Comparison of ENCODE assay signal across 8 cellular contexts in the genomic region with DNA sequence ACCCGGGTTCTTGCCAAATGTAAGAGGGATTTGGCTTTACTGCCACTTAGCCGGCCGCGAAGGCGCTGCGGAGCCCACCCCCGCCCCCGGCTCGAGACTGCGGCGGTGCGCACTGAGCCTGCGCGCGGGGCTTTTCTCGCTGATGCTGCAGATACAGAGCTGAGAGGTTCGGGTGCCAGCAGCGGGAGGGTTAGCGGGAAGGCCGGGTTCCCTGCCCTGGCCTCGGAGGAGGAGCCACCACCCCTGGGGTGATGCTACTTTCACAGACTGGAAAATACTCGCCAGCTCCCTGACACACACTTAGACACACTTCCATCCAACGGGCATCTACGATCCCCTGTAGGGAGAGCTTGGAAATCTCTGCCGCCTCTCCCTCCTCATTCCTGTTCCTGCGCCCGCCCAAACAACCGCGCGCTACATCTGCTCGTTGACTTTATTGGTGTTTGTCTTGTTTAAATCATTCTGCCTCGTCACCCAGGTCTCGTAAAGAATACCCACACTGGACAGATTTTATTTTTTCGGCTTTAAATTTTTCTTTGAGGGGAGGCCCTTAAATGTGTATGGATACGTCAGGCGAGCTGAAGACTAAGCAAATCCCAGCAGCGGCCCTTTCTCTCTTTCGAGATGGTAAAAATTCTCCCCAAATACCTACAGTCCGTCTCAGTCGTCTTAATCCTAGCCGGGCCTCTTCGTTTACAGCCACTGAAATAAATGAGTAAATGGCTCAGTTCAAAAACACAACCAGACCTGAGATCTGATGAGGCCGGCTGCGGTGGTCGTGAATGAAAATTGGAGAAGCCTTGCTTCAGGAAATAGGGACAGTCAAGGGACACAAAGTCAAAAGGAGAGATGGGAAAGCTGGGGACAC. TPM values are rescaled to one million over a fixed set of nuclear protein-coding genes. Genes with fewer than 3 reads are reported as not detected.
DNase-seq lines count a peak whose midpoint lies in the region; ATAC-seq and TF ChIP-seq lines count a peak whose summit lies in the region.

No MANE protein-coding gene starts in this region.

- peak overlapping the region; percentile 81 for H3K27ac Mint-ChIP-seq in endothelial cell (ENCODE audit: unreplicated experiment)

- 0% methylated on average over 13 to 27 of the region's 45 CpGs for WGBS in mesodermal cell (ENCODE audit: insufficient coverage in 2 of 2), 2 experiments

- no peak for ATAC-seq in HG03521 (IDR thresholded peaks at IDR 0.05; ENCODE audit: unreplicated experiment)
- ATAC-seq in HG02870 (IDR thresholded peaks at IDR 0.05; ENCODE audit: unreplicated experiment): no peak

- peak overlapping the region; percentile 98 for H3K4me3 Mint-ChIP-seq in endothelial cell (ENCODE audit: unreplicated experiment)

- peaks cover 22% of the 10 kb centered on the region for H3K4me1 Mint-ChIP-seq in endothelial cell (ENCODE audit: unreplicated experiment)

- H3K27me3 Mint-ChIP-seq in endothelial cell (ENCODE audit: unreplicated experiment): peaks cover 24% of the 10 kb centered on the region

- peak overlapping the region; percentile 97 for H3K27ac ChIP-seq in mesodermal cell (ENCODE audit: low read depth, low read length, severe bottlenecking)

- DNase-seq in NCI-H510A treated with DMSO at 0.1 percent for 48 hours (lab: John Stamatoyannopoulos, UW) (peak; percentile 4), NCI-H510A (lab: John Stamatoyannopoulos, UW) (no peak), NCI-H446 (lab: John Stamatoyannopoulos, UW) (peak; percentile 46 to 81), endothelial cell (ENCODE audit: low spot score) (peak; percentile 64), ureter (ENCODE audit: low spot score) (peak; percentile 47)

- TF ChIP-seq CTCF in endothelial cell (IDR thresholded peaks at IDR 0.05; ENCODE audit: unreplicated experiment): no peak

- H3K36me3 ChIP-seq in mesodermal cell (ENCODE audit: control insufficient read depth, insufficient read depth, low read length): peaks cover 9% of the 10 kb centered on the region

- no peaks in the 10 kb centered on the region for H3K4me1 ChIP-seq in mesodermal cell (ENCODE audit: control insufficient read depth, insufficient read depth, low read length, poor library complexity, severe bottlenecking)

- no peaks in the 10 kb centered on the region for H3K9me3 ChIP-seq in mesodermal cell (ENCODE audit: control insufficient read depth, low read length)

- no peaks in the 10 kb centered on the region for H3K9me3 Mint-ChIP-seq in endothelial cell (ENCODE audit: unreplicated experiment)

- no peaks in the 10 kb centered on the region for H3K36me3 Mint-ChIP-seq in endothelial cell (ENCODE audit: low read depth, unreplicated experiment)

- peak overlapping the region; percentile 73 for H3K4me3 ChIP-seq in mesodermal cell (ENCODE audit: extremely low read depth, insufficient read depth, low read length, poor library complexity, severe bottlenecking)

RNA-seq across cellular contexts. Expression of a gene that starts 1.9 kb away (rescaled TPM):
- total RNA-seq in endothelial cell (ENCODE audit: unreplicated experiment): 6.1 TPM
- polyA plus RNA-seq in mesodermal cell (2013, experiment 1 of 2): 46.1 TPM
- polyA plus RNA-seq in mesodermal cell (2013, experiment 2 of 2): 39.3 TPM
- total RNA-seq in ureter: 18.4 TPM
